7 cellular contexts compared by ENCODE assay signal in genomic region chr10:37856881-37857286, GRCh38. TPM values are rescaled to one million over a fixed set of nuclear protein-coding genes. Genes with fewer than 3 reads are reported as not detected.
DNase-seq lines count a peak whose midpoint lies in the region; ATAC-seq, FAIRE-seq and TF ChIP-seq lines count a peak whose summit lies in the region.

No MANE protein-coding gene starts in this region.

- in situ Hi-C loops in GM13977 (cut with MboI; ENCODE audit: low pct_unique_long_range_greater_than_20kb, low sequenced_read_pairs, unreplicated experiment): loop anchor here (25.0 kb wide), 1 partner anchor 230 kb away; the partner anchor contains the start of gene ZNF37A

- DNase-seq in GM13977 (ENCODE audit: low spot score) (peak; percentile 28), H54 (ENCODE audit: insufficient read length, low spot score) (peak; percentile 7), M059J (ENCODE audit: low read depth) (peak; percentile 3), foreskin keratinocyte (no peak), pons (ENCODE audit: low spot score) (peak; percentile 40), NCI-H1930 (lab: John Stamatoyannopoulos, UW) (no peak)
- DNase-seq in activated T-cell treated with anti-CD3 and anti-CD28 coated beads, Interleukin-2, amount 50 U/mL, for 24 hours: no peak

- no peak for FAIRE-seq in H54 (lab: Jason Lieb, UNC)

- H3K9me3 Mint-ChIP-seq in activated T-cell treated with anti-CD3 and anti-CD28 coated beads, Interleukin-2, amount 50 U/mL, for 24 hours: no peaks in the 10 kb centered on the region

- peaks cover 40% of the 10 kb centered on the region for H3K4me1 Mint-ChIP-seq in activated T-cell treated with anti-CD3 and anti-CD28 coated beads, Interleukin-2, amount 50 U/mL, for 24 hours (ENCODE audit: low read depth)

- H3K4me1 ChIP-seq in foreskin keratinocyte: no peaks in the 10 kb centered on the region

- peaks cover 40% of the 10 kb centered on the region for H3K36me3 Mint-ChIP-seq in activated T-cell treated with anti-CD3 and anti-CD28 coated beads, Interleukin-2, amount 50 U/mL, for 24 hours (ENCODE audit: low read depth)

- H3K27me3 ChIP-seq in foreskin keratinocyte: no peaks in the 10 kb centered on the region

- H3K4me3 Mint-ChIP-seq in activated T-cell treated with anti-CD3 and anti-CD28 coated beads, Interleukin-2, amount 50 U/mL, for 24 hours: peak overlapping the region; percentile 89

- H3K27ac Mint-ChIP-seq in activated T-cell treated with anti-CD3 and anti-CD28 coated beads, Interleukin-2, amount 50 U/mL, for 24 hours: peak overlapping the region; percentile 97

- TF ChIP-seq CTCF in GM13977 (IDR thresholded peaks at IDR 0.05; ENCODE audit: extremely low read depth, insufficient read depth, missing control alignments) (no peak), foreskin keratinocyte (conservative IDR thresholded peaks at IDR 0.05) (no peak)

- peak overlapping the region; percentile 98 for H3K27ac ChIP-seq in foreskin keratinocyte

- ATAC-seq in foreskin keratinocyte: peak; percentile 9

- TF ChIP-seq POLR2A in H54 (IDR thresholded peaks at IDR 0.05; ENCODE audit: low read depth, low read length): no peak

- no peaks in the 10 kb centered on the region for H3K27me3 Mint-ChIP-seq in activated T-cell treated with anti-CD3 and anti-CD28 coated beads, Interleukin-2, amount 50 U/mL, for 24 hours

RNA-seq across cellular contexts. Expression of gene ZNF248, which starts 0.5 kb away (rescaled TPM):
- 3.1 and 5.5 TPM in 2 replicates for total RNA-seq in M059J (2014; rRNA removed; shearing (Covaris generic))
- total RNA-seq in foreskin keratinocyte: 4.1 and 4.2 TPM in 2 replicates
- polyA plus RNA-seq in foreskin keratinocyte: 1.3 and 1.6 TPM in 2 replicates

Comparison
In these comparisons a context has a peak if more than half of its experiments do, and no peak if none do; other contexts are left out.
1. DNase-seq: peak in GM13977 (single experiment), H54 (single experiment), M059J (single experiment) and pons (single experiment); none in activated T-cell treated with anti-CD3 and anti-CD28 coated beads, Interleukin-2, amount 50 U/mL, for 24 hours (single experiment), foreskin keratinocyte (0 of 2) and NCI-H1930 (0 of 2).